In genomic region chr7:2982831-2983230, GRCh38 we compare ENCODE assay signal across 9 cellular contexts.
DNase-seq lines count a peak whose midpoint lies in the region; ATAC-seq lines count a peak whose summit lies in the region.
"Had no signal": no experiment of that assay in that cellular context is flagged by ENCODE, and none has a peak within 500 bp of the region (broad histone marks: within the 10 kb centered on the region; RNA-seq: fewer than 3 reads in every experiment).

No MANE protein-coding gene starts in this region.

- H3K9me3 Mint-ChIP-seq in activated T-helper 17 cell treated with anti-CD3 and anti-CD28 coated beads, Interleukin-2, amount 50 U/mL, for 72 hours, result no peaks in the 10 kb centered on the region
- H3K9me3 Mint-ChIP-seq in stimulated activated naive CD8-positive, alpha-beta T cell treated with anti-CD3 and anti-CD28 coated beads, Interleukin-15, Interleukin-2, amounts not matched to agents 100 ng/mL and 50 ng/mL, for 24 hours, result no peaks in the 10 kb centered on the region

- DNase-seq in UCSD-AML1 (lab: John Stamatoyannopoulos, UW; ENCODE audit: unreplicated experiment) (peak; percentile 29), posterior vena cava (ENCODE audit: low spot score) (peak; percentile 64), NCI-H510A (lab: John Stamatoyannopoulos, UW) (no peak), GM19240 (ENCODE audit: insufficient read length, low spot score) (no peak), cerebellum (ENCODE audit: low spot score) (no peak), nucleus accumbens (lab: John Stamatoyannopoulos, UW) (no peak)
- DNase-seq: NCI-H2107 had no signal

- peak overlapping the region; percentile 77 for H3K27ac Mint-ChIP-seq in activated T-helper 17 cell treated with anti-CD3 and anti-CD28 coated beads, Interleukin-2, amount 50 U/mL, for 72 hours
- peak overlapping the region; percentile 77 for H3K27ac Mint-ChIP-seq in stimulated activated naive CD8-positive, alpha-beta T cell treated with anti-CD3 and anti-CD28 coated beads, Interleukin-15, Interleukin-2, amounts not matched to agents 100 ng/mL and 50 ng/mL, for 24 hours

- H3K27me3 Mint-ChIP-seq in activated T-helper 17 cell treated with anti-CD3 and anti-CD28 coated beads, Interleukin-2, amount 50 U/mL, for 72 hours, result no peaks in the 10 kb centered on the region
- H3K27me3 Mint-ChIP-seq in stimulated activated naive CD8-positive, alpha-beta T cell treated with anti-CD3 and anti-CD28 coated beads, Interleukin-15, Interleukin-2, amounts not matched to agents 100 ng/mL and 50 ng/mL, for 24 hours, result no peaks in the 10 kb centered on the region

- ATAC-seq in activated T-helper 17 cell treated with anti-CD3 and anti-CD28 coated beads, Interleukin-2, amount 50 U/mL, for 72 hours (replicated peaks), result peak; percentile 50

- peaks cover 66% of the 10 kb centered on the region for H3K36me3 Mint-ChIP-seq in activated T-helper 17 cell treated with anti-CD3 and anti-CD28 coated beads, Interleukin-2, amount 50 U/mL, for 72 hours (ENCODE audit: low read depth)
- H3K36me3 Mint-ChIP-seq in stimulated activated naive CD8-positive, alpha-beta T cell treated with anti-CD3 and anti-CD28 coated beads, Interleukin-15, Interleukin-2, amounts not matched to agents 100 ng/mL and 50 ng/mL, for 24 hours (ENCODE audit: low read depth), result peaks cover 25% of the 10 kb centered on the region

- intact Hi-C loops in posterior vena cava (cut with DNase I), result loop anchor here in 1 of 2 donors (5.0 kb wide), 1 partner anchor 1689 kb away; no protein-coding TSS in a partner anchor

- peaks cover 33% of the 10 kb centered on the region for H3K4me1 Mint-ChIP-seq in activated T-helper 17 cell treated with anti-CD3 and anti-CD28 coated beads, Interleukin-2, amount 50 U/mL, for 72 hours
- peaks cover 83% of the 10 kb centered on the region for H3K4me1 Mint-ChIP-seq in stimulated activated naive CD8-positive, alpha-beta T cell treated with anti-CD3 and anti-CD28 coated beads, Interleukin-15, Interleukin-2, amounts not matched to agents 100 ng/mL and 50 ng/mL, for 24 hours (ENCODE audit: low read depth)

- peak overlapping the region; percentile 60 for H3K4me3 Mint-ChIP-seq in activated T-helper 17 cell treated with anti-CD3 and anti-CD28 coated beads, Interleukin-2, amount 50 U/mL, for 72 hours
- no peak overlapping the region for H3K4me3 Mint-ChIP-seq in stimulated activated naive CD8-positive, alpha-beta T cell treated with anti-CD3 and anti-CD28 coated beads, Interleukin-15, Interleukin-2, amounts not matched to agents 100 ng/mL and 50 ng/mL, for 24 hours

Comparison
In these comparisons a context has a peak if more than half of its experiments do, and no peak if none do; other contexts are left out.
1. DNase-seq: peak in UCSD-AML1 (single experiment) and posterior vena cava (single experiment); none in NCI-H510A (single experiment), GM19240 (single experiment), cerebellum (single experiment) and nucleus accumbens (0 of 56).